Comparison of ENCODE assay signal across 1 cellular context in the genomic region with DNA sequence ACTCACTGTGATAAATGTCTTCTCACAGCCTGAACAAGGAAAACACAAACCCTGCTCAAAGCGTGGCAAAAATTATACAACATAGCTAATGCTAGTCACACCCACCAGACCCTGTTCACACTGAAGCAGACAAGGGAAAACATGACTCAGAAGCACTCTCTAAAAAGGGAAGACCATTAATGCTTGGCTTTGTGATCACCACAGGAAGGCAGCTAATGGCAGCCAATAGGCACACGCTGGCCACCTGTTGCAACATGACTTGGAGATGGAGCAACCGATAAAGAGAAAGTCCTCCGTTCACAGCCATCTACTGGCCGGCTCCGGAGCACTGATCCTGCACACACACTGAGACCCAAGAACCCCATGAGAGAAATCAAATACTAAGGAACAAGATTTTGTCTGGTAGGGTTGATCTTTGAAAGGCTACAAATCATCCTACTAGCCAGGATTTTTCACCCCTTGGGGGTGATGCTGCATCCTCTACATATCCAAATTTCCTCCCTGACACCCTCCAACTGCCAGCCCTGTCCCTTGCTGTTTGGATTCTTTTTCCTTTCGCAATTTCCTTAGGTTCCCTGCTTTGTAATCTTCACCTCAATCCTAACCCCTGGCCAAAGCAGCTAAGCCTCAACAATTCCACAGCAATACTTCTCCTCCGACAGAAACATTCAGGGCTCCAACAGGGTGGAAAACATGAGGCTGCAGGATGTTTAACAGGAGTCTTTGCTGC.
TF ChIP-seq lines count a peak whose summit lies in the region.

No MANE protein-coding gene starts in this region.

TF ChIP-seq in K562, 482 proteins besides CTCF, POLR2A, EP300 and RAD21 (continues in another document):
- TF ChIP-seq ASH1L (IDR thresholded peaks at IDR 0.05; ENCODE audit: borderline replicate concordance, low read depth, partially characterized antibody) (no peak), POLR2B (IDR thresholded peaks at IDR 0.05; ENCODE audit: low read depth, partially characterized antibody) (no peak), ZNF134 (CRISPR knock-in tag; conservative IDR thresholded peaks at IDR 0.05) (no peak), RNF2 (IDR thresholded peaks at IDR 0.05) (0 out of 2 replicates have a peak, but pooled peaks have one; percentile 41), ZEB2 (IDR thresholded peaks at IDR 0.05) (no peak), BRD9 (IDR thresholded peaks at IDR 0.05; ENCODE audit: low read depth, partially characterized antibody) (no peak), TAF1 (IDR thresholded peaks at IDR 0.05; ENCODE audit: control insufficient read depth, extremely low read depth, insufficient read depth, low read length, severe bottlenecking) (no peak), HDAC2 (IDR thresholded peaks at IDR 0.05) (0 out of 2 replicates have a peak, but pooled peaks have one; percentile 46), ZBTB8A (IDR thresholded peaks at IDR 0.05; ENCODE audit: partially characterized antibody) (no peak), ZSCAN29 (IDR thresholded peaks at IDR 0.05) (no peak), ZNF143 (CRISPR knock-in tag; IDR thresholded peaks at IDR 0.05) (no peak), PHF20 (IDR thresholded peaks at IDR 0.05; ENCODE audit: partially characterized antibody) (no peak), TCF3 (CRISPR knock-in tag; IDR thresholded peaks at IDR 0.05) (no peak), NR1H2 (CRISPR knock-in tag; IDR thresholded peaks at IDR 0.05) (no peak), TEAD4 (IDR thresholded peaks at IDR 0.05; ENCODE audit: low read length) (peak; percentile 43; the same call in 1 of the 2 replicates), TEAD4 (CRISPR knock-in tag; IDR thresholded peaks at IDR 0.05; ENCODE audit: borderline replicate concordance) (no peak), ZNF561 (CRISPR knock-in tag; conservative IDR thresholded peaks at IDR 0.05) (no peak), JUND (IDR thresholded peaks at IDR 0.05; ENCODE audit: borderline replicate concordance, low read depth, low read length) (peak; percentile 90), JUND (tag; IDR thresholded peaks at IDR 0.05; ENCODE audit: borderline replicate concordance, low read depth, low read length) (peak; percentile 94), SIX5 (IDR thresholded peaks at IDR 0.05; ENCODE audit: borderline replicate concordance in 1 of 2, insufficient read depth in 1 of 2, low read depth in 1 of 2, low read length in 2 of 2) (no peak), SNRNP70 (optimal IDR thresholded peaks at IDR 0.05; ENCODE audit: low read depth, low read length) (no peak), ZFP1 (CRISPR knock-in tag; IDR thresholded peaks at IDR 0.05) (no peak), NFIX (CRISPR knock-in tag; IDR thresholded peaks at IDR 0.05; ENCODE audit: low read depth) (no peak), ZNF224 (CRISPR knock-in tag; IDR thresholded peaks at IDR 0.05) (no peak), RCOR1 (IDR thresholded peaks at IDR 0.05; ENCODE audit: borderline replicate concordance in 1 of 2, low read depth in 2 of 2, low read length in 2 of 2) (peak in 1 of 2 experiments; percentile 62; a peak in 2 of 4 replicates), SOX6 (IDR thresholded peaks at IDR 0.05) (peak; percentile 80), NCOA4 (IDR thresholded peaks at IDR 0.05; ENCODE audit: partially characterized antibody) (no peak), ZC3H11A (IDR thresholded peaks at IDR 0.05; ENCODE audit: low read depth, low read length) (no peak), HMG20B (CRISPR knock-in tag; IDR thresholded peaks at IDR 0.05) (no peak), HOXB6 (CRISPR knock-in tag; IDR thresholded peaks at IDR 0.05; ENCODE audit: borderline replicate concordance) (no peak), THRAP3 (IDR thresholded peaks at IDR 0.05; ENCODE audit: borderline replicate concordance) (no peak), NCOA1 (IDR thresholded peaks at IDR 0.05; ENCODE audit: low read depth) (no peak), ZKSCAN3 (CRISPR knock-in tag; IDR thresholded peaks at IDR 0.05) (no peak), KDM4B (IDR thresholded peaks at IDR 0.05; ENCODE audit: borderline replicate concordance in 2 of 2, low read depth in 1 of 2) (no peak), IRF2 (CRISPR knock-in tag; IDR thresholded peaks at IDR 0.05) (no peak), ZNF76 (CRISPR knock-in tag; IDR thresholded peaks at IDR 0.05; ENCODE audit: borderline replicate concordance) (no peak), MTA1 (IDR thresholded peaks at IDR 0.05; ENCODE audit: borderline replicate concordance) (no peak), TCF7L2 (IDR thresholded peaks at IDR 0.05; ENCODE audit: low read depth, low read length) (no peak), CHD4 (IDR thresholded peaks at IDR 0.05; ENCODE audit: insufficient read depth, insufficient replicate concordance, low read depth, low read length, poor library complexity, severe bottlenecking) (no peak), ZNF444 (CRISPR knock-in tag; IDR thresholded peaks at IDR 0.05) (no peak), U2AF2 (optimal IDR thresholded peaks at IDR 0.05; ENCODE audit: low read depth, low read length) (no peak), SRSF9 (IDR thresholded peaks at IDR 0.05; ENCODE audit: borderline replicate concordance, low read depth, low read length) (no peak)
- TF ChIP-seq, protein P1, sequence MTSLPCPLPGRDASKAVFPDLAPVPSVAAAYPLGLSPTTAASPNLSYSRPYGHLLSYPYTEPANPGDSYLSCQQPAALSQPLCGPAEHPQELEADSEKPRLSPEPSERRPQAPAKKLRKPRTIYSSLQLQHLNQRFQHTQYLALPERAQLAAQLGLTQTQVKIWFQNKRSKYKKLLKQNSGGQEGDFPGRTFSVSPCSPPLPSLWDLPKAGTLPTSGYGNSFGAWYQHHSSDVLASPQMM (CRISPR knock-in tag; IDR thresholded peaks at IDR 0.05) = no peak
- TF ChIP-seq, protein P2, sequence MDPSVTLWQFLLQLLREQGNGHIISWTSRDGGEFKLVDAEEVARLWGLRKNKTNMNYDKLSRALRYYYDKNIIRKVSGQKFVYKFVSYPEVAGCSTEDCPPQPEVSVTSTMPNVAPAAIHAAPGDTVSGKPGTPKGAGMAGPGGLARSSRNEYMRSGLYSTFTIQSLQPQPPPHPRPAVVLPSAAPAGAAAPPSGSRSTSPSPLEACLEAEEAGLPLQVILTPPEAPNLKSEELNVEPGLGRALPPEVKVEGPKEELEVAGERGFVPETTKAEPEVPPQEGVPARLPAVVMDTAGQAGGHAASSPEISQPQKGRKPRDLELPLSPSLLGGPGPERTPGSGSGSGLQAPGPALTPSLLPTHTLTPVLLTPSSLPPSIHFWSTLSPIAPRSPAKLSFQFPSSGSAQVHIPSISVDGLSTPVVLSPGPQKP (CRISPR knock-in tag; IDR thresholded peaks at IDR 0.05) = no peak
- TF ChIP-seq, protein P3, sequence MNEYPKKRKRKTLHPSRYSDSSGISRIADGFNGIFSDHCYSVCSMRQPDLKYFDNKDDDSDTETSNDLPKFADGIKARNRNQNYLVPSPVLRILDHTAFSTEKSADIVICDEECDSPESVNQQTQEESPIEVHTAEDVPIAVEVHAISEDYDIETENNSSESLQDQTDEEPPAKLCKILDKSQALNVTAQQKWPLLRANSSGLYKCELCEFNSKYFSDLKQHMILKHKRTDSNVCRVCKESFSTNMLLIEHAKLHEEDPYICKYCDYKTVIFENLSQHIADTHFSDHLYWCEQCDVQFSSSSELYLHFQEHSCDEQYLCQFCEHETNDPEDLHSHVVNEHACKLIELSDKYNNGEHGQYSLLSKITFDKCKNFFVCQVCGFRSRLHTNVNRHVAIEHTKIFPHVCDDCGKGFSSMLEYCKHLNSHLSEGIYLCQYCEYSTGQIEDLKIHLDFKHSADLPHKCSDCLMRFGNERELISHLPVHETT (CRISPR knock-in tag; conservative IDR thresholded peaks at IDR 0.05 in 1 of 2, IDR thresholded peaks at IDR 0.05 in 1 of 2) = 0 out of 4 replicates have a peak, but pooled peaks of 1 of the 2 experiments have one; percentile 30
- TF ChIP-seq, protein P4, sequence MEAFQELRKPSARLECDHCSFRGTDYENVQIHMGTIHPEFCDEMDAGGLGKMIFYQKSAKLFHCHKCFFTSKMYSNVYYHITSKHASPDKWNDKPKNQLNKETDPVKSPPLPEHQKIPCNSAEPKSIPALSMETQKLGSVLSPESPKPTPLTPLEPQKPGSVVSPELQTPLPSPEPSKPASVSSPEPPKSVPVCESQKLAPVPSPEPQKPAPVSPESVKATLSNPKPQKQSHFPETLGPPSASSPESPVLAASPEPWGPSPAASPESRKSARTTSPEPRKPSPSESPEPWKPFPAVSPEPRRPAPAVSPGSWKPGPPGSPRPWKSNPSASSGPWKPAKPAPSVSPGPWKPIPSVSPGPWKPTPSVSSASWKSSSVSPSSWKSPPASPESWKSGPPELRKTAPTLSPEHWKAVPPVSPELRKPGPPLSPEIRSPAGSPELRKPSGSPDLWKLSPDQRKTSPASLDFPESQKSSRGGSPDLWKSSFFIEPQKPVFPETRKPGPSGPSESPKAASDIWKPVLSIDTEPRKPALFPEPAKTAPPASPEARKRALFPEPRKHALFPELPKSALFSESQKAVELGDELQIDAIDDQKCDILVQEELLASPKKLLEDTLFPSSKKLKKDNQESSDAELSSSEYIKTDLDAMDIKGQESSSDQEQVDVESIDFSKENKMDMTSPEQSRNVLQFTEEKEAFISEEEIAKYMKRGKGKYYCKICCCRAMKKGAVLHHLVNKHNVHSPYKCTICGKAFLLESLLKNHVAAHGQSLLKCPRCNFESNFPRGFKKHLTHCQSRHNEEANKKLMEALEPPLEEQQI (IDR thresholded peaks at IDR 0.05) = no peak
- TF ChIP-seq, protein P5, sequence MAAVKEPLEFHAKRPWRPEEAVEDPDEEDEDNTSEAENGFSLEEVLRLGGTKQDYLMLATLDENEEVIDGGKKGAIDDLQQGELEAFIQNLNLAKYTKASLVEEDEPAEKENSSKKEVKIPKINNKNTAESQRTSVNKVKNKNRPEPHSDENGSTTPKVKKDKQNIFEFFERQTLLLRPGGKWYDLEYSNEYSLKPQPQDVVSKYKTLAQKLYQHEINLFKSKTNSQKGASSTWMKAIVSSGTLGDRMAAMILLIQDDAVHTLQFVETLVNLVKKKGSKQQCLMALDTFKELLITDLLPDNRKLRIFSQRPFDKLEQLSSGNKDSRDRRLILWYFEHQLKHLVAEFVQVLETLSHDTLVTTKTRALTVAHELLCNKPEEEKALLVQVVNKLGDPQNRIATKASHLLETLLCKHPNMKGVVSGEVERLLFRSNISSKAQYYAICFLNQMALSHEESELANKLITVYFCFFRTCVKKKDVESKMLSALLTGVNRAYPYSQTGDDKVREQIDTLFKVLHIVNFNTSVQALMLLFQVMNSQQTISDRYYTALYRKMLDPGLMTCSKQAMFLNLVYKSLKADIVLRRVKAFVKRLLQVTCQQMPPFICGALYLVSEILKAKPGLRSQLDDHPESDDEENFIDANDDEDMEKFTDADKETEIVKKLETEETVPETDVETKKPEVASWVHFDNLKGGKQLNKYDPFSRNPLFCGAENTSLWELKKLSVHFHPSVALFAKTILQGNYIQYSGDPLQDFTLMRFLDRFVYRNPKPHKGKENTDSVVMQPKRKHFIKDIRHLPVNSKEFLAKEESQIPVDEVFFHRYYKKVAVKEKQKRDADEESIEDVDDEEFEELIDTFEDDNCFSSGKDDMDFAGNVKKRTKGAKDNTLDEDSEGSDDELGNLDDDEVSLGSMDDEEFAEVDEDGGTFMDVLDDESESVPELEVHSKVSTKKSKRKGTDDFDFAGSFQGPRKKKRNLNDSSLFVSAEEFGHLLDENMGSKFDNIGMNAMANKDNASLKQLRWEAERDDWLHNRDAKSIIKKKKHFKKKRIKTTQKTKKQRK (IDR thresholded peaks at IDR 0.05; ENCODE audit: borderline replicate concordance, low read depth, low read length) = no peak
- TF ChIP-seq, protein P6, sequence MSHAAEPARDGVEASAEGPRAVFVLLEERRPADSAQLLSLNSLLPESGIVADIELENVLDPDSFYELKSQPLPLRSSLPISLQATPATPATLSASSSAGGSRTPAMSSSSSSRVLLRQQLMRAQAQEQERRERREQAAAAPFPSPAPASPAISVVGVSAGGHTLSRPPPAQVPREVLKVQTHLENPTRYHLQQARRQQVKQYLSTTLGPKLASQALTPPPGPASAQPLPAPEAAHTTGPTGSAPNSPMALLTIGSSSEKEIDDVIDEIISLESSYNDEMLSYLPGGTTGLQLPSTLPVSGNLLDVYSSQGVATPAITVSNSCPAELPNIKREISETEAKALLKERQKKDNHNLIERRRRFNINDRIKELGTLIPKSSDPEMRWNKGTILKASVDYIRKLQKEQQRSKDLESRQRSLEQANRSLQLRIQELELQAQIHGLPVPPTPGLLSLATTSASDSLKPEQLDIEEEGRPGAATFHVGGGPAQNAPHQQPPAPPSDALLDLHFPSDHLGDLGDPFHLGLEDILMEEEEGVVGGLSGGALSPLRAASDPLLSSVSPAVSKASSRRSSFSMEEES (CRISPR knock-in tag; IDR thresholded peaks at IDR 0.05) = no peak
- TF ChIP-seq, protein P7, sequence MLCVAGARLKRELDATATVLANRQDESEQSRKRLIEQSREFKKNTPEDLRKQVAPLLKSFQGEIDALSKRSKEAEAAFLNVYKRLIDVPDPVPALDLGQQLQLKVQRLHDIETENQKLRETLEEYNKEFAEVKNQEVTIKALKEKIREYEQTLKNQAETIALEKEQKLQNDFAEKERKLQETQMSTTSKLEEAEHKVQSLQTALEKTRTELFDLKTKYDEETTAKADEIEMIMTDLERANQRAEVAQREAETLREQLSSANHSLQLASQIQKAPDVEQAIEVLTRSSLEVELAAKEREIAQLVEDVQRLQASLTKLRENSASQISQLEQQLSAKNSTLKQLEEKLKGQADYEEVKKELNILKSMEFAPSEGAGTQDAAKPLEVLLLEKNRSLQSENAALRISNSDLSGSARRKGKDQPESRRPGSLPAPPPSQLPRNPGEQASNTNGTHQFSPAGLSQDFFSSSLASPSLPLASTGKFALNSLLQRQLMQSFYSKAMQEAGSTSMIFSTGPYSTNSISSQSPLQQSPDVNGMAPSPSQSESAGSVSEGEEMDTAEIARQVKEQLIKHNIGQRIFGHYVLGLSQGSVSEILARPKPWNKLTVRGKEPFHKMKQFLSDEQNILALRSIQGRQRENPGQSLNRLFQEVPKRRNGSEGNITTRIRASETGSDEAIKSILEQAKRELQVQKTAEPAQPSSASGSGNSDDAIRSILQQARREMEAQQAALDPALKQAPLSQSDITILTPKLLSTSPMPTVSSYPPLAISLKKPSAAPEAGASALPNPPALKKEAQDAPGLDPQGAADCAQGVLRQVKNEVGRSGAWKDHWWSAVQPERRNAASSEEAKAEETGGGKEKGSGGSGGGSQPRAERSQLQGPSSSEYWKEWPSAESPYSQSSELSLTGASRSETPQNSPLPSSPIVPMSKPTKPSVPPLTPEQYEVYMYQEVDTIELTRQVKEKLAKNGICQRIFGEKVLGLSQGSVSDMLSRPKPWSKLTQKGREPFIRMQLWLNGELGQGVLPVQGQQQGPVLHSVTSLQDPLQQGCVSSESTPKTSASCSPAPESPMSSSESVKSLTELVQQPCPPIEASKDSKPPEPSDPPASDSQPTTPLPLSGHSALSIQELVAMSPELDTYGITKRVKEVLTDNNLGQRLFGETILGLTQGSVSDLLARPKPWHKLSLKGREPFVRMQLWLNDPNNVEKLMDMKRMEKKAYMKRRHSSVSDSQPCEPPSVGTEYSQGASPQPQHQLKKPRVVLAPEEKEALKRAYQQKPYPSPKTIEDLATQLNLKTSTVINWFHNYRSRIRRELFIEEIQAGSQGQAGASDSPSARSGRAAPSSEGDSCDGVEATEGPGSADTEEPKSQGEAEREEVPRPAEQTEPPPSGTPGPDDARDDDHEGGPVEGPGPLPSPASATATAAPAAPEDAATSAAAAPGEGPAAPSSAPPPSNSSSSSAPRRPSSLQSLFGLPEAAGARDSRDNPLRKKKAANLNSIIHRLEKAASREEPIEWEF (CRISPR knock-in tag; IDR thresholded peaks at IDR 0.05) = no peak
